Comparison of ENCODE assay signal across 15 cellular contexts in genomic region chr13:78319101-78319627, GRCh38.
DNase-seq lines count a peak whose midpoint lies in the region; ATAC-seq lines count a peak whose summit lies in the region.
"Had no signal": no experiment of that assay in that cellular context is flagged by ENCODE, and none has a peak within 500 bp of the region (broad histone marks: within the 10 kb centered on the region; RNA-seq: fewer than 3 reads in every experiment).

No MANE protein-coding gene starts in this region.

- no peaks in the 10 kb centered on the region for H3K36me3 ChIP-seq in HAP-1 (replicated peaks)

- H3K27me3 Mint-ChIP-seq in T-cell, result no peaks in the 10 kb centered on the region
- H3K27me3 Mint-ChIP-seq: B cell had no signal

- in situ Hi-C loops in HAP-1 (cut with MboI; ENCODE audit: low sequenced_read_pairs), result no loop called here

- no peaks in the 10 kb centered on the region for H3K4me1 ChIP-seq in HAP-1

- H3K4me1 Mint-ChIP-seq in T-cell, result no peaks in the 10 kb centered on the region
- H3K4me1 Mint-ChIP-seq: B cell had no signal

- CTCF ChIA-PET in T-cell (lab: Charles Lee), result no interaction called here

- no peaks in the 10 kb centered on the region for H3K36me3 Mint-ChIP-seq in T-cell

- no peak overlapping the region for H3K27ac Mint-ChIP-seq in T-cell
- H3K27ac Mint-ChIP-seq: B cell; CD4-positive, alpha-beta T cell had no signal

- H3K4me3 ChIP-seq in HAP-1, result no peak overlapping the region
- H3K4me3 ChIP-seq: GM23248 had no signal

- DNase-seq in HT1080 (ENCODE audit: low read depth) (peak; percentile 79), OCI-M1 (lab: John Stamatoyannopoulos, UW) (peak; percentile 22), dermis blood vessel endothelial cell (peak; percentile 10), lung microvascular endothelial cell (ENCODE audit: low read depth in 2 of 2) (peak; percentile 28 to 94), HAP-1 (ENCODE audit: low spot score in 2 of 2) (no peak), inferior parietal cortex (ENCODE audit: extremely low spot score) (no peak), T-cell (no peak)
- DNase-seq: C1 segment of cervical spinal cord; CD4-positive, alpha-beta T cell; DMS153; DMS79 treated with DMSO at 0.1 percent for 48 hours; EL; GM23248; H7 had no signal

- POLR2A ChIA-PET in T-cell (lab: Charles Lee), result no interaction called here

- ATAC-seq in T-cell (replicated peaks in 1 of 4), result no peak

- no peaks in the 10 kb centered on the region for H3K9me3 ChIP-seq in HAP-1

- H3K9me3 Mint-ChIP-seq in T-cell, result no peaks in the 10 kb centered on the region
- H3K9me3 Mint-ChIP-seq: CD4-positive, alpha-beta T cell had no signal

- no peaks in the 10 kb centered on the region for H3K27me3 ChIP-seq in HAP-1 (ENCODE audit: low read depth)

- H3K4me3 Mint-ChIP-seq in T-cell, result no peak overlapping the region
- H3K4me3 Mint-ChIP-seq: B cell; CD4-positive, alpha-beta T cell had no signal

Comparison
In these comparisons a context has a peak if more than half of its experiments do, and no peak if none do; other contexts are left out.
1. DNase-seq: peak in HT1080 (single experiment), OCI-M1 (single experiment), dermis blood vessel endothelial cell (single experiment) and lung microvascular endothelial cell (2 of 2); none in HAP-1 (0 of 2), inferior parietal cortex (single experiment) and T-cell (0 of 34).